1 cellular context compared by ENCODE assay signal in genomic region chr13:73079359-73079758, GRCh38.
TF ChIP-seq lines count a peak whose summit lies in the region.

No MANE protein-coding gene starts in this region.

TF ChIP-seq in A549, 52 proteins besides CTCF, POLR2A, EP300 and RAD21 (continued from another document):
- TF ChIP-seq ELK1 (IDR thresholded peaks at IDR 0.05; ENCODE audit: low read depth, low read length) = no peak
